Comparison of ENCODE assay signal across 13 cellular contexts in the genomic region with DNA sequence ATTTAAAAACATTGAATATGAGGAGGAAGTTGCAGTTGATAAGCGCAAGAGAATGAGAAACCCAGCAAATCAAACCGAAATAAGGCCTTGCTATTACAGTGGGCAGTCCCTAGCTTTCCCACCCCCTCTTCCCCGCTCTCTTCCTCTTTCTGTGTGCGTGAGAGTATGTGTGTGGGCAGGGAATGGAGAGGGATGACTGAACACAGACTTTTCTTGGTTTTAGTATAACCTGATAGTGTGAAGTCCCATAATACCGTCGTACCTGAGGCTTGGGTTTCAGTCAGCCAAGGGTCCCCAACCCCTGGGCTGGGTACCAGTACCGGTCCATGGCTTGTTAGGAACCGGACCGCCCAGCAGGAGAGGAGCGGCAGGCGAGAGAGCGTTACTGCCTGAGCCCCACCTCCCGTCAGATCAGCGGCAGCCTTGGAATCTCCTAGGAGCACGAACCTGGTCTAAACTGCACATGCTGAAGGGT.
DNase-seq lines count a peak whose midpoint lies in the region; ATAC-seq and TF ChIP-seq lines count a peak whose summit lies in the region.
"Had no signal": no experiment of that assay in that cellular context is flagged by ENCODE, and none has a peak within 500 bp of the region (broad histone marks: within the 10 kb centered on the region; RNA-seq: fewer than 3 reads in every experiment).

No MANE protein-coding gene starts in this region.

- peaks cover 26% of the 10 kb centered on the region for H3K36me3 ChIP-seq in GM06990 (ENCODE audit: control insufficient read depth, insufficient read depth, low read length)

- no peak for TF ChIP-seq CTCF in GM06990 (IDR thresholded peaks at IDR 0.05; ENCODE audit: insufficient read depth, low read length, poor library complexity, severe bottlenecking)
- no peak for TF ChIP-seq CTCF in coronary artery (IDR thresholded peaks at IDR 0.05)
- TF ChIP-seq CTCF in foreskin fibroblast (IDR thresholded peaks at IDR 0.05; ENCODE audit: low read depth, low read length): no peak

- H3K4me3 ChIP-seq in GM06990 (replicated peaks; ENCODE audit: low read depth, low read length) (no peak overlapping the region), coronary artery (no peak overlapping the region), foreskin fibroblast (ENCODE audit: low read depth in 1 of 2, low read length in 2 of 2) (no peak overlapping the region)
- H3K4me3 ChIP-seq: right lobe of liver, transverse colon had no signal

- intact Hi-C loops in left cardiac atrium (cut with DNase I): loop anchor here in 1 of 2 donors (5.0 to 10.0 kb wide), 3 partner anchors 318 to 1666 kb away; no protein-coding TSS in a partner anchor

- ATAC-seq in GM18909 (IDR thresholded peaks at IDR 0.05; ENCODE audit: poor library complexity, unreplicated experiment): peak; percentile 65
- peak; percentile 42 for ATAC-seq in HG03045 (IDR thresholded peaks at IDR 0.05; ENCODE audit: unreplicated experiment)
- no peak for ATAC-seq in left cardiac atrium
- ATAC-seq: right lobe of liver had no signal

- no peaks in the 10 kb centered on the region for H3K27me3 ChIP-seq in GM06990 (replicated peaks; ENCODE audit: control insufficient read depth, insufficient read depth, low read length)
- H3K27me3 ChIP-seq: right lobe of liver, transverse colon had no signal

- DNase-seq in GM06990 (ENCODE audit: extremely low read depth, insufficient read length): peak; percentile 62
- peak; percentile 31 for DNase-seq in coronary artery (ENCODE audit: low spot score)
- DNase-seq in cerebellum (ENCODE audit: low spot score): no peak
- no peak for DNase-seq in left cardiac atrium
- DNase-seq in cerebellar cortex (ENCODE audit: low spot score): no peak
- no peak for DNase-seq in foreskin fibroblast
- DNase-seq: Calu3; effector CD4-positive, alpha-beta T cell; Karpas-422; transverse colon had no signal

- H3K27ac ChIP-seq in coronary artery: no peak overlapping the region
- H3K27ac ChIP-seq: right lobe of liver, transverse colon had no signal

Comparison
In these comparisons a context has a peak if more than half of its experiments do, and no peak if none do; other contexts are left out.
1. DNase-seq: peak in GM06990 (single experiment) and coronary artery (single experiment); none in cerebellum (single experiment), left cardiac atrium (single experiment), cerebellar cortex (single experiment) and foreskin fibroblast (0 of 2).
2. ATAC-seq: peak in GM18909 (single experiment) and HG03045 (single experiment); none in left cardiac atrium (0 of 2).